In the genomic region with DNA sequence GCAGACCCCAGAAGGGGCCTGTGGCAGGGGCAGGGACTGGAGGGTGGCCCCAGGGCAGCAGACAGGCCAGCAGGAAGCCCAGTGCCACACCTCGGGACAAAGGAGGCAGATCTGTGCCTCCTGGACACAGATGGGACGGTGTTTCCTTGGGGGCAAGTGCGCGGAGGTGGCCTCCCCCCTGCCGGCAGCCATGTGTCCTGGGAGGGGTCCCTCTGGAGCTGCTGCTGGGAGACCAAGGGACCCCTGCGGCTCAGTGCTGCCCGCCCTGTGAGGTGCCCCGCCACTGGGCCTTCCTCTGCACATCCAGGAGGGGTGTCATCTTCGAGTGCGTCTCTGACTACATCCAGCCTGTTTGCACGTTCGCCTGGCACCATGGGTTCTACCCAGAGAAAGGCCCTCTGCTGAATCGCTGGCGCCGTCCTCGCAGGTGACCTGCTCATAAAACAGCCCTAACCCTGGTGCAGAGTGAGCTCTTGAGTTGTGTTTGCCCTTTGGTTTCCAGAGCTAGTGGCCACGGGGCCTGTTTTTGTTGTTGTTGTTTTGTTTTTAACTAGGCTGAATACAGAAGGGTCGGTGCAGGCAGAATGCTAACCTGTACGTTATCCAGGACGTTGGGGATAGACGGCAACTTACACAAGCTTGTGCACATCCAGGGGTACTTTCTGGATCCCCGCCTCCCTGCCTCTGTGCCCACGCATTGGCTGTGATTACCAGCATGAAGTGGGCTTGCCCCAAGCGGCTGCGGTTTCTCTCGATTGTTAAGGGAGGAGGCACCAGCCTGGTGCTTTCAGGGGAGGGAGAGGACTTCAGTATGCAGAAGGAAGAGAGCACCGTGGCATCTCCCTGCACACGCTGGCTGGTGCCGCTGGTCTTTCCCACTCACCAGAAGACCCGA, we compare ENCODE assay signal across 21 cellular contexts. TPM values are rescaled to one million over a fixed set of nuclear protein-coding genes. Genes with fewer than 3 reads are reported as not detected.
A peak's percentile ranks its signal among the peaks of the same experiment; 100 is the strongest.
DNase-seq lines count a peak whose midpoint lies in the region; ATAC-seq, FAIRE-seq and TF ChIP-seq lines count a peak whose summit lies in the region.
"Had no signal": no experiment of that assay in that cellular context is flagged by ENCODE, and none has a peak within 500 bp of the region (broad histone marks: within the 10 kb centered on the region; RNA-seq: fewer than 3 reads in every experiment).

No MANE protein-coding gene starts in this region.

- H3K9me3 Mint-ChIP-seq in neural progenitor cell = no peaks in the 10 kb centered on the region
- H3K9me3 Mint-ChIP-seq: CD4-positive, alpha-beta T cell had no signal

- DNase-seq in DMS 273 (lab: John Stamatoyannopoulos, UW; ENCODE audit: unreplicated experiment) = peak; percentile 82
- DNase-seq in DMS 273 treated with DMSO at 0.1 percent for 48 hours (lab: John Stamatoyannopoulos, UW) = no peak
- DNase-seq in GM12891 (ENCODE audit: insufficient read length, low spot score) = no peak
- peak; percentile 82 for DNase-seq in RWPE2 (ENCODE audit: low spot score)
- no peak for DNase-seq in neural progenitor cell (ENCODE audit: low spot score)
- DNase-seq in SIG-M5 treated with dmso at 0.1 percent for 504 hours (lab: John Stamatoyannopoulos, UW; ENCODE audit: unreplicated experiment) = no peak
- DNase-seq in NCI-H226 = no peak
- no peak for DNase-seq in Peyer's patch
- DNase-seq: activated naive CD4-positive, alpha-beta T cell treated with anti-CD3 and anti-CD28 coated beads, Interleukin-2, amount 50 U/mL, for 16 hours; CD4-positive, alpha-beta T cell; NCI-H1694; NK-92 treated with Interleukin-12 subunit alpha and Interleukin-12 subunit beta, amount 100 ng/mL, for 24 hours; Right ventricle myocardium superior; thyroid gland had no signal

- no peak overlapping the region for H3K4me3 ChIP-seq in RWPE2 (ENCODE audit: severe bottlenecking)
- no peak overlapping the region for H3K4me3 ChIP-seq in neural progenitor cell
- H3K4me3 ChIP-seq in Peyer's patch = no peak overlapping the region
- H3K4me3 ChIP-seq: dorsolateral prefrontal cortex, esophagus muscularis mucosa, heart left ventricle, thyroid gland had no signal

- H3K4me1 ChIP-seq in RWPE2 (ENCODE audit: insufficient read depth, poor library complexity, severe bottlenecking) (no peaks in the 10 kb centered on the region), neural progenitor cell (peaks cover 10% of the 10 kb centered on the region), Peyer's patch (peaks cover 0 to 13% (median 7%) of the 10 kb centered on the region in 4 donors)
- H3K4me1 ChIP-seq: thyroid gland had no signal

- no peaks in the 10 kb centered on the region for H3K36me3 Mint-ChIP-seq in neural progenitor cell

- peak overlapping the region; percentile 63 for H3K4me3 Mint-ChIP-seq in neural progenitor cell
- H3K4me3 Mint-ChIP-seq: CD4-positive, alpha-beta T cell had no signal

- H3K4me2 ChIP-seq in neural progenitor cell = no peak overlapping the region
- H3K4me2 ChIP-seq: KMS-11 had no signal

- ATAC-seq in RWPE2 (ENCODE audit: low read depth) = peak; percentile 7; the same call in 2 of the 3 replicates
- ATAC-seq: heart left ventricle had no signal

- H4K20me1 ChIP-seq in neural progenitor cell (ENCODE audit: low read depth) = peaks cover 51% of the 10 kb centered on the region

- H3K27ac Mint-ChIP-seq in neural progenitor cell = no peak overlapping the region
- H3K27ac Mint-ChIP-seq: CD4-positive, alpha-beta T cell had no signal

- peaks cover 24% of the 10 kb centered on the region for H3K27me3 Mint-ChIP-seq in neural progenitor cell (ENCODE audit: insufficient read depth, low read depth)

- no peak overlapping the region for H2AFZ ChIP-seq in neural progenitor cell (replicated peaks)

- peaks cover 22% of the 10 kb centered on the region for H3K4me1 Mint-ChIP-seq in neural progenitor cell

- no peak for TF ChIP-seq POLR2A in GM12891 (IDR thresholded peaks at IDR 0.05; ENCODE audit: low read depth, low read length)
- TF ChIP-seq POLR2A in Peyer's patch (IDR thresholded peaks at IDR 0.05) = no peak

- TF ChIP-seq CTCF in RWPE2 (IDR thresholded peaks at IDR 0.05; ENCODE audit: poor library complexity, severe bottlenecking) (no peak), neural progenitor cell (IDR thresholded peaks at IDR 0.05) (no peak), Peyer's patch (IDR thresholded peaks at IDR 0.05) (no peak)

- H3K9me3 ChIP-seq in RWPE2 (ENCODE audit: severe bottlenecking) (no peaks in the 10 kb centered on the region), neural progenitor cell (ENCODE audit: low read depth) (no peaks in the 10 kb centered on the region), Peyer's patch (no peaks in the 10 kb centered on the region)
- H3K9me3 ChIP-seq: esophagus muscularis mucosa, heart left ventricle, neutrophil, thyroid gland had no signal

- no peak overlapping the region for H3K9ac ChIP-seq in neural progenitor cell
- H3K9ac ChIP-seq: KMS-11 had no signal

- H3K79me2 ChIP-seq in neural progenitor cell (ENCODE audit: low read depth) = peaks cover 34% of the 10 kb centered on the region

- peaks cover 66% of the 10 kb centered on the region for H3K27me3 ChIP-seq in RWPE2 (ENCODE audit: insufficient read depth, poor library complexity, severe bottlenecking)
- H3K27me3 ChIP-seq in neural progenitor cell = peaks cover 39% of the 10 kb centered on the region
- peaks cover 0 to 29% of the 10 kb centered on the region in 2 donors for H3K27me3 ChIP-seq in Peyer's patch

- H3K36me3 ChIP-seq in RWPE2 (ENCODE audit: low read depth) (no peaks in the 10 kb centered on the region), neural progenitor cell (no peaks in the 10 kb centered on the region), Peyer's patch (no peaks in the 10 kb centered on the region)
- H3K36me3 ChIP-seq: esophagus muscularis mucosa, heart left ventricle, neutrophil, thyroid gland had no signal

- peaks cover 13% of the 10 kb centered on the region for H3F3A ChIP-seq in neural progenitor cell (ENCODE audit: low read depth)

- FAIRE-seq in GM12891 (lab: Jason Lieb, UNC) = peak; percentile 5

- H3K27ac ChIP-seq in RWPE2 (ENCODE audit: poor library complexity, severe bottlenecking) (no peak overlapping the region), neural progenitor cell (no peak overlapping the region), Peyer's patch (no peak overlapping the region)
- H3K27ac ChIP-seq: 22Rv1, esophagus muscularis mucosa, heart left ventricle, KMS-11, neutrophil, thyroid gland had no signal

TF ChIP-seq in GM12891, 5 proteins besides CTCF, POLR2A, EP300 and RAD21:
- TF ChIP-seq POU2F2 (IDR thresholded peaks at IDR 0.05; ENCODE audit: low read depth, low read length) = no peak
- no peak for TF ChIP-seq TAF1 (IDR thresholded peaks at IDR 0.05; ENCODE audit: low read depth, low read length)
- TF ChIP-seq PAX5 (IDR thresholded peaks at IDR 0.05; ENCODE audit: insufficient read depth, low read length, severe bottlenecking) = no peak
- TF ChIP-seq SPI1 (IDR thresholded peaks at IDR 0.05; ENCODE audit: low read depth, low read length) = no peak
- no peak for TF ChIP-seq POLR2AphosphoS5 (IDR thresholded peaks at IDR 0.05; ENCODE audit: low read depth, low read length)
TF ChIP-seq in GM12891: peak in this region for 0.

RNA-seq across cellular contexts. Expression of gene KCNQ2, which starts 1.3 kb away (rescaled TPM):
- 8.0 TPM for polyA plus RNA-seq in GM12891 (2012; ENCODE audit: low read depth, missing spikeins)
- total RNA-seq in neural progenitor cell (ENCODE audit: low replicate concordance) (39.5 and 106 TPM in 2 replicates), Peyer's patch (not detected)
- total RNA-seq: CD4-positive, alpha-beta T cell; sciatic nerve had no signal
- polyA plus RNA-seq: heart left ventricle had no signal

RNA-seq across cellular contexts. Expression of gene EEF1A2, which starts 25.1 kb away (rescaled TPM):
- 0.37 TPM for polyA plus RNA-seq in GM12891 (2012; ENCODE audit: low read depth, missing spikeins)
- total RNA-seq in neural progenitor cell (ENCODE audit: low replicate concordance) = 0.54 and 1.5 TPM in 2 replicates
- 1 to 10 TPM in 3 of 4 donors, under 1 TPM in 1; 0.67 to 3.3 (median 2.1) TPM for total RNA-seq in Peyer's patch

RNA-seq across cellular contexts. Expression of gene PPDPF, which starts 46.8 kb away (rescaled TPM):
- 60.0 TPM for polyA plus RNA-seq in GM12891 (2012; ENCODE audit: low read depth, missing spikeins)
- total RNA-seq in neural progenitor cell (ENCODE audit: low replicate concordance) (4.1 and 82.2 TPM in 2 replicates), Peyer's patch (100 to 1,000 TPM in 3 of 4 donors, 10 to 100 TPM in 1; 94.1 to 435 (median 193) TPM)

Comparison
In these comparisons a context has a peak if more than half of its experiments do, and no peak if none do; other contexts are left out.
1. DNase-seq: peak in DMS 273 (single experiment) and RWPE2 (single experiment); none in DMS 273 treated with DMSO at 0.1 percent for 48 hours (single experiment), GM12891 (single experiment), neural progenitor cell (single experiment), SIG-M5 treated with dmso at 0.1 percent for 504 hours (single experiment), NCI-H226 (single experiment) and Peyer's patch (0 of 3).
2. RNA of gene KCNQ2, which starts 1.3 kb away (total RNA-seq): 39.5 to 106 TPM in neural progenitor cell; not detected in Peyer's patch; every median in the first group is over 10 times any median in the second.